In genomic region chr1:64006276-64007051, GRCh38 we compare ENCODE assay signal across 9 cellular contexts.
DNase-seq lines count a peak whose midpoint lies in the region; ATAC-seq and TF ChIP-seq lines count a peak whose summit lies in the region.
"Had no signal": no experiment of that assay in that cellular context is flagged by ENCODE, and none has a peak within 500 bp of the region (broad histone marks: within the 10 kb centered on the region; RNA-seq: fewer than 3 reads in every experiment).

No MANE protein-coding gene starts in this region.

- CTCF ChIA-PET in OCI-LY7 (lab: Charles Lee; ENCODE audit: unreplicated experiment): no interaction called here

- POLR2A ChIA-PET in OCI-LY7 (lab: Charles Lee): interaction anchor here (1.8 kb wide), 1 partner anchor 11 kb away, joined by 3 read pairs; no protein-coding TSS in a partner anchor

- H3K9me3 ChIP-seq in osteoblast (ENCODE audit: low read depth, low read length) (no peaks in the 10 kb centered on the region), esophagus muscularis mucosa (no peaks in the 10 kb centered on the region), OCI-LY7 (ENCODE audit: low read length) (no peaks in the 10 kb centered on the region)

- peaks cover 21% of the 10 kb centered on the region for H3K4me1 ChIP-seq in osteoblast (ENCODE audit: insufficient read depth, low read length)
- H3K4me1 ChIP-seq in esophagus muscularis mucosa: peaks cover 5 to 11% (median 7%) of the 10 kb centered on the region in 4 donors
- no peaks in the 10 kb centered on the region for H3K4me1 ChIP-seq in OCI-LY7 (ENCODE audit: insufficient read depth, low read length, poor library complexity, severe bottlenecking)

- no peaks in the 10 kb centered on the region for H3K9me2 ChIP-seq in OCI-LY7 (ENCODE audit: insufficient read depth, low read length)

- peak; percentile 58 for DNase-seq in GDM1 (lab: John Stamatoyannopoulos, UW)
- DNase-seq in NCI-H2081 (lab: John Stamatoyannopoulos, UW): peak; percentile 31 to 83
- DNase-seq in dermis blood vessel endothelial cell: peak; percentile 84
- peak; percentile 34 for DNase-seq in osteoblast (ENCODE audit: insufficient read length, low spot score, missing footprints)
- DNase-seq in esophagus muscularis mucosa (ENCODE audit: extremely low spot score): no peak
- no peak for DNase-seq in OCI-LY7 (ENCODE audit: low spot score)
- DNase-seq: activated effector memory CD4-positive, alpha-beta T cell treated with Interleukin-2 at 50 U/mL for 16 hours had no signal

- TF ChIP-seq EP300 in esophagus muscularis mucosa (IDR thresholded peaks at IDR 0.05): no peak

- TF ChIP-seq CTCF in osteoblast (IDR thresholded peaks at IDR 0.05; ENCODE audit: extremely low read depth, low read depth, low read length) (no peak), esophagus muscularis mucosa (IDR thresholded peaks at IDR 0.05) (no peak), OCI-LY7 (conservative IDR thresholded peaks at IDR 0.05; ENCODE audit: low read length) (no peak)

- H4K20me1 ChIP-seq in osteoblast (ENCODE audit: insufficient read depth, low read length): no peaks in the 10 kb centered on the region
- no peaks in the 10 kb centered on the region for H4K20me1 ChIP-seq in OCI-LY7 (ENCODE audit: insufficient read depth, low read length)

- H2AFZ ChIP-seq in osteoblast (ENCODE audit: low read length): no peak overlapping the region
- H2AFZ ChIP-seq in OCI-LY7 (ENCODE audit: low read length): no peak overlapping the region

- no peak for TF ChIP-seq POLR2A in esophagus muscularis mucosa (IDR thresholded peaks at IDR 0.05; ENCODE audit: low read depth)

- peak overlapping the region; percentile 40 for H3K4me2 ChIP-seq in osteoblast (ENCODE audit: insufficient read depth, low read length)
- no peak overlapping the region for H3K4me2 ChIP-seq in OCI-LY7 (ENCODE audit: low read length)

- no peak for ATAC-seq in GM21423 (IDR thresholded peaks at IDR 0.05; ENCODE audit: unreplicated experiment)
- no peak for ATAC-seq in HG02610 (IDR thresholded peaks at IDR 0.05; ENCODE audit: unreplicated experiment)

- H3K27ac ChIP-seq in osteoblast (ENCODE audit: low read depth, low read length) (peak overlapping the region; percentile 27), esophagus muscularis mucosa (replicated peaks in 1 of 4) (no peak overlapping the region), OCI-LY7 (ENCODE audit: low read depth, low read length, poor library complexity, severe bottlenecking) (no peak overlapping the region)

- no peaks in the 10 kb centered on the region for H3K27me3 ChIP-seq in osteoblast (ENCODE audit: insufficient read depth, low read length)
- H3K27me3 ChIP-seq in esophagus muscularis mucosa: no peaks in the 10 kb centered on the region

- H3K4me3 ChIP-seq in osteoblast (ENCODE audit: insufficient read depth, low read length) (no peak overlapping the region), esophagus muscularis mucosa (no peak overlapping the region), OCI-LY7 (ENCODE audit: low read depth, low read length, poor library complexity, severe bottlenecking) (no peak overlapping the region)

- BruUV-seq in OCI-LY7 (replicated peaks; lab: Mats Ljungman, UMichigan): no TSS peak

- intact Hi-C loops in esophagus muscularis mucosa (cut with DNase I): no loop called here
- intact Hi-C loops in OCI-LY7 (cut with micrococcal nuclease; ENCODE audit: unreplicated experiment): no loop called here

- H3K36me3 ChIP-seq in osteoblast (ENCODE audit: insufficient read depth, low read length): no peaks in the 10 kb centered on the region
- H3K36me3 ChIP-seq in esophagus muscularis mucosa: no peaks in the 10 kb centered on the region
- no peaks in the 10 kb centered on the region for H3K36me3 ChIP-seq in OCI-LY7 (ENCODE audit: insufficient read depth, low read length)

- peaks cover 27% of the 10 kb centered on the region for H3K79me2 ChIP-seq in osteoblast (ENCODE audit: insufficient read depth, low read length)
- H3K79me2 ChIP-seq in OCI-LY7 (ENCODE audit: insufficient read depth, low read depth, low read length): no peaks in the 10 kb centered on the region

- 71% methylated on average over 8 of the region's 8 CpGs for WGBS in esophagus muscularis mucosa

Comparison
In these comparisons a context has a peak if more than half of its experiments do, and no peak if none do; other contexts are left out.
1. DNase-seq: peak in GDM1 (single experiment), NCI-H2081 (2 of 2), dermis blood vessel endothelial cell (single experiment) and osteoblast (single experiment); none in esophagus muscularis mucosa (single experiment) and OCI-LY7 (single experiment).